ENCODE assay signal across 8 cellular contexts in the genomic region with DNA sequence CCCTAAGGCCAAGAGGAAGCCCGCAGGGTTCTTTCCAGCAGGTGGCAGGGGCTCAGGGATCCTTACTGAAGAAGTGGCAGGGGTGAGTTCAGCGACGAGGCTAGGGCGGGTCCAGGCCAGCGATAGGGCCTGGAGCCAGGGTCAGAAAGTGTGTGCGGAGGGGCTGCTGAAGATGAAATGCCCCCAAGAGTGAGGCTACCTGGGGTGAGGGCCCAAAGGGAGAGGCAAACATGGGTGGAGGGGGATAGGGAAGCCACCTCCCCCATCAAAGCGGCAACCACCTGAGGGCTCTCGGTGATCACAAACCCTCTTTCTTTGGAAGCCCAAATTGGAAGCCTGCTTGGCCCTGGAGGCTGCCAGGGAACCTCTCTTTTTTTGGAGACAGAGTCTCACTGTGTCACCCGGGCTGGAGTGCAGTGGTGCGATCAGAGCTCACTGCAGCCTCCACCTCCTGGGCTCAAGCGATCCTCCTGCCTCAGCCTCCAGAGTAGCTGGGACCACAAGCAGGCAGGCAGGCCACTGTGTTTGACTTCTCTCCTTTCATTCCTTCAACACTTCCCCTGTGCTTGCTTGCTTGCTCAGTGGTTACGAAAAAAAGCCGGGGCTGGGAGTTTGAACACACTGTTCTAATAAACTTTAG. TPM values are rescaled to one million over a fixed set of nuclear protein-coding genes. Genes with fewer than 3 reads are reported as not detected.
DNase-seq lines count a peak whose midpoint lies in the region; ATAC-seq and TF ChIP-seq lines count a peak whose summit lies in the region.

No MANE protein-coding gene starts in this region.

- DNase-seq in GM12864 (ENCODE audit: low read depth) (no peak), RWPE1 (ENCODE audit: low spot score) (no peak), epithelial cell of proximal tubule (ENCODE audit: low read depth) (no peak), prostate gland (ENCODE audit: low spot score) (no peak), 8988T (no peak), kidney glomerular epithelial cell (lab: John Stamatoyannopoulos, UW) (no peak), cortex of kidney (lab: John Stamatoyannopoulos, UW) (no peak)

- TF ChIP-seq CTCF in GM12864 (IDR thresholded peaks at IDR 0.05; ENCODE audit: low read depth, low read length, missing control alignments): no peak
- TF ChIP-seq CTCF in RWPE1 (conservative IDR thresholded peaks at IDR 0.05; ENCODE audit: low read depth): no peak; the same call in none of the 2 replicates
- no peak for TF ChIP-seq CTCF in epithelial cell of proximal tubule (conservative IDR thresholded peaks at IDR 0.05; ENCODE audit: low read depth, low read length)
- no peak for TF ChIP-seq CTCF in prostate gland (IDR thresholded peaks at IDR 0.05)

- H3K4me3 ChIP-seq in GM12864 (ENCODE audit: low read depth, low read length): peak overlapping the region; percentile 53
- H3K4me3 ChIP-seq in epithelial cell of proximal tubule (ENCODE audit: low read depth, low read length): peak overlapping the region; percentile 75
- H3K4me3 ChIP-seq in prostate gland: peak overlapping the region; percentile 32 to 36

- peaks cover 8% of the 10 kb centered on the region for H3K4me1 ChIP-seq in prostate gland (replicated peaks)

- H3K36me3 ChIP-seq in prostate gland: peaks cover 8 to 12% of the 10 kb centered on the region in 2 donors

- ATAC-seq in GM21619 (IDR thresholded peaks at IDR 0.05; ENCODE audit: unreplicated experiment): no peak

- POLR2A ChIA-PET in RWPE1 (lab: Yijun Ruan, JAX; ENCODE audit: low non-redundant PET): no interaction called here

- WGBS in prostate gland: 59% methylated on average over 13 of the region's 13 CpGs

- TF ChIP-seq POLR2A in prostate gland (IDR thresholded peaks at IDR 0.05): no peak

- CTCF ChIA-PET in RWPE1 (lab: Yijun Ruan, JAX): interaction anchor here (0.6 to 1.7 kb wide), 3 partner anchors 13 to 141 kb away, joined by 3 to 6 read pairs (median 3); no protein-coding TSS in a partner anchor

- H3K9me3 ChIP-seq in prostate gland: no peaks in the 10 kb centered on the region

- intact Hi-C loops in prostate gland (cut with DNase I): no loop called here

- H3K27ac ChIP-seq in RWPE1 (peak overlapping the region; percentile 93), prostate gland (peak overlapping the region in 1 of 2 donors; percentile 69)

- no peaks in the 10 kb centered on the region for H3K27me3 ChIP-seq in prostate gland (replicated peaks; ENCODE audit: insufficient read depth)

RNA-seq across cellular contexts. Expression of a gene that starts 1.2 kb away (rescaled TPM):
- total RNA-seq in epithelial cell of proximal tubule: 1.7 and 4.6 TPM in 2 replicates
- 1 to 10 TPM in 1 of 2 donors, under 1 TPM in 1; 0.18 to 4.7 TPM for total RNA-seq in prostate gland

RNA-seq across cellular contexts. Expression of a gene that starts 35.0 kb away (rescaled TPM):
- total RNA-seq in epithelial cell of proximal tubule (14.5 and 18.4 TPM in 2 replicates), prostate gland (10 to 100 TPM; 29.8 to 59.1 TPM)

RNA-seq across cellular contexts. Expression of a gene that starts 50.1 kb away (rescaled TPM):
- total RNA-seq in epithelial cell of proximal tubule (28.1 and 28.8 TPM in 2 replicates), prostate gland (10 to 100 TPM in 1 of 2 donors, 1 to 10 TPM in 1; 8.4 to 22.8 TPM)
